7 cellular contexts compared by ENCODE assay signal in the genomic region with DNA sequence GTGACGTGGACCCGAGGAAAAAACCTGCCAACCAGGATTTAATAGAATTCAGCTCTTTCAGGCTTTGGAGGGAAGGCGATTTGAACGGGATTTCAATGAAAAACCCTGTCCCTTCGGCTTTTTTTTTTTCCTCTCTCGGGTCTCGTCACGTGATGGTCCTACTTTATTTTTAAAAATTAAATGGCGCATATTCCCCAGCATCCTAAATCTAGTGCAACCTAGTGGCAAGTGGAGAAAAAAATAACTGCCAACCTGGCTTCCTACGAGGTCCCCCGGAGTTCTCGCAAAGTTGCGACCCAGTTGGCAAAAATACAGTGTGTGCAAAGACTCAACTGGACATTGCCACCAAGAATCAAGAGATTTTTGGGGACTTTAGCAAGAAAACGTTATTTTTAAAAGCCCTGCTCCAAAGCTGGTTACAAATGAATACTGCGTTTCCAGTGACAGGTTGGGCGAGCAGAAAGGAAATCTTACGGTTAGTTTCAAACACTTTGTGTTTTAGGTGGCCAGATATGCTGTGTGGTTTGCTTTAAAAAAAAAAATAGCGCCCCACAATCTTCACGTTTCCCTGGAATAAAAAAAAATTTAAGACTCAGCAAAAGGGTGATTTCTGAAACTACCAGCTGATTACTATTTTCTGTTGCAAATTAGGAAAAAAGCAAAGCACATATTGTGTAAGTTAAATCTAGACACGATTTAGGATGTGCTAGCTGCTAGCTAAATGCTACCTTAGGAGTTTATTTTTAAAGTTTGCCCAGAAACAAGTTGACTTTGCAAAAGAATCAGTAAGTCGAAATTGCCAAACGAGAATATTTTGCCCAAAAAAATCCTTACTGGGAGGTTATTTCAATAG. TPM values are rescaled to one million over a fixed set of nuclear protein-coding genes. Genes with fewer than 3 reads are reported as not detected.
DNase-seq lines count a peak whose midpoint lies in the region; ATAC-seq, FAIRE-seq and TF ChIP-seq lines count a peak whose summit lies in the region.

No MANE protein-coding gene starts in this region.

- no peaks in the 10 kb centered on the region for H3K36me3 ChIP-seq in GM06990 (ENCODE audit: control insufficient read depth, insufficient read depth, low read length)

- H3K27me3 ChIP-seq in GM06990 (replicated peaks; ENCODE audit: control insufficient read depth, insufficient read depth, low read length) = no peaks in the 10 kb centered on the region

- intact Hi-C loops in left ventricle myocardium superior (cut with micrococcal nuclease) = no loop called here

- DNase-seq in GM06990 (ENCODE audit: extremely low read depth, insufficient read length) = no peak
- peak; percentile 62 for DNase-seq in KG1 (lab: John Stamatoyannopoulos, UW)
- peak; percentile 43 for DNase-seq in RCC 7860 (ENCODE audit: low spot score)
- DNase-seq in amniotic epithelial cell (ENCODE audit: low read depth) = peak; percentile 60
- DNase-seq in left ventricle myocardium superior = no peak
- peak; percentile 73 for DNase-seq in renal cortical epithelial cell (ENCODE audit: low read depth)

- ATAC-seq in left ventricle myocardium superior (peak; percentile 74), GM21526 (IDR thresholded peaks at IDR 0.05; ENCODE audit: low FRiP score, unreplicated experiment) (no peak)

- FAIRE-seq in RCC 7860 (lab: Jason Lieb, UNC) = no peak

- TF ChIP-seq CTCF in GM06990 (IDR thresholded peaks at IDR 0.05; ENCODE audit: insufficient read depth, low read length, poor library complexity, severe bottlenecking) = peak; percentile 38

- H3K4me3 ChIP-seq in GM06990 (replicated peaks; ENCODE audit: low read depth, low read length) = peak overlapping the region; percentile 76

RNA-seq across cellular contexts. Expression of gene MARF1, which starts 0.7 kb away (rescaled TPM):
- total RNA-seq in left ventricle myocardium superior (53.6 TPM), renal cortical epithelial cell (11.1 and 32.3 TPM in 2 replicates)

RNA-seq across cellular contexts. Expression of gene NDE1, which starts 6.4 kb away (rescaled TPM):
- 17.2 TPM for total RNA-seq in left ventricle myocardium superior
- total RNA-seq in renal cortical epithelial cell = 17.3 and 23.4 TPM in 2 replicates

Comparison
In these comparisons a context has a peak if more than half of its experiments do, and no peak if none do; other contexts are left out.
1. DNase-seq: peak in KG1 (single experiment), RCC 7860 (single experiment), amniotic epithelial cell (single experiment) and renal cortical epithelial cell (single experiment); none in GM06990 (single experiment) and left ventricle myocardium superior (single experiment).